In the genomic region with DNA sequence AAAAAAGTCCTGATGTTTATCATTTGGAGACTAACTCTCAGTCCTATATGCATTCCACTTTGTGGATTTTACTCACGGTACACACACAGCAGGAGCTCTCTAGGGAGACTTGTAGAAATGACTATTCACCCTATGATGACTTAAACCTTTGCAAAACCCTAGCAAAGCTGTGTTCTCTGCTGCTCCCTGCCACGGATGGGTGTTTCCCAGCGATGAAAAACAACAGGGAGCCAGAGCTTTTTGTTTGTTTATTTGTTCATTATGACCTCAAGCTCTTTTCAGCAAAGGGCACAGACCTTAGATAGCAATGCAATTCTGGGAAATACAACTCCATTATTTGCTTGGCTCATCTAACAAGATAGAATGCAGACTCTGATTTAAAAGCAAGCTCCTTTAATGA, we compare ENCODE assay signal across 20 cellular contexts.
DNase-seq lines count a peak whose midpoint lies in the region; ATAC-seq, FAIRE-seq and TF ChIP-seq lines count a peak whose summit lies in the region.
"Had no signal": no experiment of that assay in that cellular context is flagged by ENCODE, and none has a peak within 500 bp of the region (broad histone marks: within the 10 kb centered on the region; RNA-seq: fewer than 3 reads in every experiment).

No MANE protein-coding gene starts in this region.

- peak; percentile 55 for ATAC-seq in HG03378 (IDR thresholded peaks at IDR 0.05; ENCODE audit: unreplicated experiment)
- peak; percentile 52 for ATAC-seq in sciatic nerve
- ATAC-seq in GM21528 (IDR thresholded peaks at IDR 0.05; ENCODE audit: low FRiP score, unreplicated experiment): no peak
- ATAC-seq: effector memory CD8-positive, alpha-beta T cell; gastroesophageal sphincter had no signal

- peaks cover 0 to 2% (median 1%) of the 10 kb centered on the region in 7 donors for H3K9me3 Mint-ChIP-seq in CD14-positive monocyte
- H3K9me3 Mint-ChIP-seq: CD4-positive, alpha-beta memory T cell; effector memory CD8-positive, alpha-beta T cell had no signal

- CTCF ChIA-PET in GM10248 (lab: Yijun Ruan, JAX): interaction anchor here (1.5 kb wide), 1 partner anchor 10 kb away, joined by 7 read pairs; no protein-coding TSS in a partner anchor

- H3K36me3 ChIP-seq in bronchial epithelial cell (ENCODE audit: control insufficient read depth, insufficient read depth, low read length): no peaks in the 10 kb centered on the region
- H3K36me3 ChIP-seq: gastroesophageal sphincter had no signal

- peaks cover 0 to 2% (median 2%) of the 10 kb centered on the region in 3 donors for H3K27me3 Mint-ChIP-seq in CD14-positive monocyte (ENCODE audit: low read depth in 3 of 3)
- H3K27me3 Mint-ChIP-seq: activated naive CD8-positive, alpha-beta T cell; CD4-positive, alpha-beta memory T cell; effector memory CD8-positive, alpha-beta T cell had no signal

- H3K36me3 Mint-ChIP-seq in CD14-positive monocyte: no peaks in the 10 kb centered on the region
- H3K36me3 Mint-ChIP-seq: activated naive CD8-positive, alpha-beta T cell; CD4-positive, alpha-beta memory T cell had no signal

- POLR2A ChIA-PET in GM10248 (lab: Yijun Ruan, JAX): no interaction called here

- no peak for DNase-seq in GM19239 (ENCODE audit: insufficient read length, low spot score)
- DNase-seq in bronchial epithelial cell (ENCODE audit: low read depth): peak; percentile 1
- no peak for DNase-seq in sciatic nerve (ENCODE audit: low spot score)
- DNase-seq in GM10248 (ENCODE audit: extremely low spot score): no peak
- no peak for DNase-seq in CD14-positive monocyte (ENCODE audit: low spot score)
- no peak for DNase-seq in activated CD4-positive, alpha-beta T cell treated with anti-CD3 and anti-CD28 coated beads for 48 hours
- DNase-seq: activated T-cell treated with anti-CD3 and anti-CD28 coated beads for 4 hours; CD4-positive, alpha-beta memory T cell; effector memory CD8-positive, alpha-beta T cell; Kasumi-1; mesendoderm; NCI-H2029 treated with DMSO at 0.1 percent for 48 hours; retina; stimulated activated CD4-positive, alpha-beta T cell treated with anti-CD3 and anti-CD28 coated beads, Interleukin-1b, Interleukin-23, amount 100 ng/mL, for 48 hours had no signal

- FAIRE-seq in GM19239 (lab: Jason Lieb, UNC) (peak; percentile 64), bronchial epithelial cell (lab: Jason Lieb, UNC) (no peak)
- FAIRE-seq: H1 had no signal

- no peak for TF ChIP-seq CTCF in bronchial epithelial cell (IDR thresholded peaks at IDR 0.05; ENCODE audit: insufficient read depth, low read length, severe bottlenecking)
- TF ChIP-seq CTCF in GM10248 (IDR thresholded peaks at IDR 0.05; ENCODE audit: control extremely low read depth, extremely low read depth, low read depth, missing control alignments): no peak
- no peak for TF ChIP-seq CTCF in CD14-positive monocyte (IDR thresholded peaks at IDR 0.05)

- H3K4me3 Mint-ChIP-seq in CD14-positive monocyte: no peak overlapping the region
- H3K4me3 Mint-ChIP-seq: activated naive CD8-positive, alpha-beta T cell; CD4-positive, alpha-beta memory T cell; effector memory CD8-positive, alpha-beta T cell; neural crest cell had no signal

- intact Hi-C loops in sciatic nerve (cut with DNase I): no loop called here
- intact Hi-C loops in CD14-positive monocyte (cut with micrococcal nuclease): no loop called here

- H3K27ac Mint-ChIP-seq in CD14-positive monocyte: no peak overlapping the region
- H3K27ac Mint-ChIP-seq: activated naive CD8-positive, alpha-beta T cell; CD4-positive, alpha-beta memory T cell; effector memory CD8-positive, alpha-beta T cell had no signal

- H3K27me3 ChIP-seq in bronchial epithelial cell (ENCODE audit: control insufficient read depth, insufficient read depth, low read length): no peaks in the 10 kb centered on the region
- H3K27me3 ChIP-seq: gastroesophageal sphincter had no signal

- H3K4me3 ChIP-seq in bronchial epithelial cell (ENCODE audit: low read depth, low read length): no peak overlapping the region
- H3K4me3 ChIP-seq: gastroesophageal sphincter had no signal

- H3K4me1 Mint-ChIP-seq in CD14-positive monocyte: no peaks in the 10 kb centered on the region
- H3K4me1 Mint-ChIP-seq: CD4-positive, alpha-beta memory T cell; neural crest cell had no signal
